In genomic region chrX:48569958-48570357, GRCh38 we compare ENCODE assay signal across 2 cellular contexts.
TF ChIP-seq lines count a peak whose summit lies in the region.

No MANE protein-coding gene starts in this region.

TF ChIP-seq in IMR-90, 13 proteins besides CTCF, POLR2A, EP300 and RAD21:
- TF ChIP-seq ELK1 (IDR thresholded peaks at IDR 0.05; ENCODE audit: borderline replicate concordance, low read depth, low read length) (no peak), FOS (IDR thresholded peaks at IDR 0.05; ENCODE audit: low read depth, low read length) (no peak), USF2 (IDR thresholded peaks at IDR 0.05; ENCODE audit: low read depth, low read length) (no peak), SMC3 (IDR thresholded peaks at IDR 0.05; ENCODE audit: low read depth, low read length) (no peak), BHLHE40 (IDR thresholded peaks at IDR 0.05; ENCODE audit: low read depth, low read length) (no peak), CHD1 (IDR thresholded peaks at IDR 0.05; ENCODE audit: low read depth, low read length) (no peak), CEBPB (IDR thresholded peaks at IDR 0.05; ENCODE audit: low read depth, low read length) (no peak), NFE2L2 (IDR thresholded peaks at IDR 0.05; ENCODE audit: low read depth, low read length) (no peak), MAFK (IDR thresholded peaks at IDR 0.05; ENCODE audit: low read depth, low read length) (no peak), RCOR1 (IDR thresholded peaks at IDR 0.05; ENCODE audit: insufficient replicate concordance, low read length) (no peak), MAZ (IDR thresholded peaks at IDR 0.05; ENCODE audit: borderline replicate concordance, low read depth, low read length) (no peak), MXI1 (IDR thresholded peaks at IDR 0.05; ENCODE audit: borderline replicate concordance, low read depth, low read length) (no peak), RFX5 (IDR thresholded peaks at IDR 0.05; ENCODE audit: low read depth, low read length) (no peak)

TF ChIP-seq in GM12878, 131 proteins besides CTCF, POLR2A, EP300 and RAD21 (continues in another document):
- TF ChIP-seq SMAD1 (IDR thresholded peaks at IDR 0.05; ENCODE audit: low read depth, partially characterized antibody) (no peak), FOXM1 (IDR thresholded peaks at IDR 0.05; ENCODE audit: low read depth, low read length) (peak; percentile 69; the same call in 1 of the 2 replicates), LARP7 (IDR thresholded peaks at IDR 0.05) (no peak), CREB1 (IDR thresholded peaks at IDR 0.05; ENCODE audit: low read depth) (peak; percentile 66), RUNX3 (IDR thresholded peaks at IDR 0.05; ENCODE audit: low read length) (peak; percentile 39), IRF3 (IDR thresholded peaks at IDR 0.05) (no peak), BCL3 (IDR thresholded peaks at IDR 0.05; ENCODE audit: borderline replicate concordance, insufficient read depth, low read depth, low read length, poor library complexity, severe bottlenecking) (no peak), SIX5 (IDR thresholded peaks at IDR 0.05; ENCODE audit: low read depth, low read length, severe bottlenecking) (no peak), ZNF622 (IDR thresholded peaks at IDR 0.05) (no peak), TAF1 (IDR thresholded peaks at IDR 0.05; ENCODE audit: borderline replicate concordance, low read depth, low read length) (no peak), GATAD2B (conservative IDR thresholded peaks at IDR 0.05; ENCODE audit: low read depth) (no peak), SKIL (IDR thresholded peaks at IDR 0.05; ENCODE audit: low read depth, poor library complexity, severe bottlenecking) (no peak), YY1 (IDR thresholded peaks at IDR 0.05; ENCODE audit: low read depth, low read length) (0 out of 2 replicates have a peak, but pooled peaks have one; percentile 19), PBX3 (IDR thresholded peaks at IDR 0.05; ENCODE audit: insufficient replicate concordance, low read depth, low read length) (no peak), MEF2A (IDR thresholded peaks at IDR 0.05; ENCODE audit: insufficient read depth, low read depth, low read length) (no peak), STAT1 (conservative IDR thresholded peaks at IDR 0.05) (no peak), TBL1XR1 (IDR thresholded peaks at IDR 0.05; ENCODE audit: low read depth, low read length) (no peak), RELA (IDR thresholded peaks at IDR 0.05; ENCODE audit: borderline replicate concordance, partially characterized antibody) (no peak), SMC3 (IDR thresholded peaks at IDR 0.05; ENCODE audit: borderline replicate concordance, low read length) (no peak), STAT3 (IDR thresholded peaks at IDR 0.05; ENCODE audit: low read depth, low read length) (no peak), REST (IDR thresholded peaks at IDR 0.05; ENCODE audit: low read depth, low read length) (no peak), MYC (IDR thresholded peaks at IDR 0.05; ENCODE audit: insufficient read depth, insufficient read length, insufficient replicate concordance, low read length, severe bottlenecking) (no peak), IRF4 (IDR thresholded peaks at IDR 0.05; ENCODE audit: low read depth, low read length) (peak; percentile 84), KLF5 (IDR thresholded peaks at IDR 0.05; ENCODE audit: partially characterized antibody) (no peak), SUZ12 (IDR thresholded peaks at IDR 0.05; ENCODE audit: unreplicated experiment) (no peak), TCF12 (IDR thresholded peaks at IDR 0.05; ENCODE audit: low read depth, low read length) (peak; percentile 47; the same call in 1 of the 2 replicates), IKZF1 (conservative IDR thresholded peaks at IDR 0.05) (peak; percentile 41; the same call in 1 of the 2 replicates), BRCA1 (IDR thresholded peaks at IDR 0.05; ENCODE audit: low read depth, low read length) (no peak), EED (IDR thresholded peaks at IDR 0.05; ENCODE audit: low read depth) (peak; percentile 69), ZBTB4 (CRISPR knock-in tag; IDR thresholded peaks at IDR 0.05) (no peak), ETV6 (conservative IDR thresholded peaks at IDR 0.05 in 1 of 2, IDR thresholded peaks at IDR 0.05 in 1 of 2; ENCODE audit: borderline replicate concordance in 1 of 2, low read depth in 1 of 2) (peak in 1 of 2 experiments; percentile 88; a peak in 2 of 4 replicates), JUNB (IDR thresholded peaks at IDR 0.05) (peak; percentile 92), GABPA (IDR thresholded peaks at IDR 0.05; ENCODE audit: low read depth) (no peak), ZNF274 (IDR thresholded peaks at IDR 0.05; ENCODE audit: insufficient read depth, insufficient read length) (no peak), IRF5 (IDR thresholded peaks at IDR 0.05; ENCODE audit: borderline replicate concordance) (no peak), ZBTB33 (IDR thresholded peaks at IDR 0.05) (no peak), TARDBP (IDR thresholded peaks at IDR 0.05; ENCODE audit: borderline replicate concordance) (no peak), CBFB (IDR thresholded peaks at IDR 0.05; ENCODE audit: low read depth) (no peak)
